ENCODE assay signal across 10 cellular contexts in the genomic region with DNA sequence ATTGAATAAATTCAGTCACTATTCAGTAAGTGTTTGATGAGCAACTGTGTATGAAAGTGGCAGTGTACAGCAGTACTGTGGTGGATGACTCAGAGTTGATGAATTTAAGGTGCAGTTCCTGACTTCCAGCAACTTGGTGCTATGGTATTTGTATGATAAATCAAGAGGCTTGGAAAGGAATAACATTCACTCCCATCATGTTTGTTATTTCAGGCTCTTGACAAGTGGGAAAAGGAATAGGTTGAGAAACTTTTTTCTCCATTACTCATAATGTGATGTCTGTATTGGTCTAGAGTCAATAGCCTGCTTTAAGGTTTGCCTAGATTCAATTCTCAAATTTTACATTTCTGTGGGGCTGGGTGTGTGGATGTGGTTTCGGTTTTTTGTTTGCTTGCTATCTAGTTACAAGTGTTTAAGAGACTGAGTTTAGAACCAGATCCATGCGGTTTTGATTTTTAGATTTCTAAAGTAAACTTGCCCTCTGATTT. TPM values are rescaled to one million over a fixed set of nuclear protein-coding genes. Genes with fewer than 3 reads are reported as not detected.
DNase-seq lines count a peak whose midpoint lies in the region; ATAC-seq and TF ChIP-seq lines count a peak whose summit lies in the region.
"Had no signal": no experiment of that assay in that cellular context is flagged by ENCODE, and none has a peak within 500 bp of the region (broad histone marks: within the 10 kb centered on the region; RNA-seq: fewer than 3 reads in every experiment).

No MANE protein-coding gene starts in this region.

- H3K4me3 Mint-ChIP-seq in activated CD8-positive, alpha-beta memory T cell treated with anti-CD3 and anti-CD28 coated beads, Interleukin-2, amount 10 ng/mL, durations not matched to agents 7 days and 5 days, result no peak overlapping the region
- no peak overlapping the region for H3K4me3 Mint-ChIP-seq in stimulated activated naive CD8-positive, alpha-beta T cell treated with anti-CD3 and anti-CD28 coated beads, Interleukin-15, amount 100 ng/mL, for 72 hours
- H3K4me3 Mint-ChIP-seq: CD4-positive, alpha-beta T cell; natural killer cell treated with Interleukin-12 subunit alpha and Interleukin-12 subunit beta and Interleukin-15 and Interleukin-18, amount 100 ng/mL, for 72 hours had no signal

- H3K27ac Mint-ChIP-seq in activated CD8-positive, alpha-beta memory T cell treated with anti-CD3 and anti-CD28 coated beads, Interleukin-2, amount 10 ng/mL, durations not matched to agents 7 days and 5 days, result no peak overlapping the region
- H3K27ac Mint-ChIP-seq in stimulated activated naive CD8-positive, alpha-beta T cell treated with anti-CD3 and anti-CD28 coated beads, Interleukin-15, amount 100 ng/mL, for 72 hours, result no peak overlapping the region
- H3K27ac Mint-ChIP-seq: CD4-positive, alpha-beta T cell; natural killer cell treated with Interleukin-12 subunit alpha and Interleukin-12 subunit beta and Interleukin-15 and Interleukin-18, amount 100 ng/mL, for 72 hours had no signal

- no peak for TF ChIP-seq CTCF in PC-3 (conservative IDR thresholded peaks at IDR 0.05; ENCODE audit: low read depth, low read length)
- TF ChIP-seq CTCF in fibroblast of villous mesenchyme (IDR thresholded peaks at IDR 0.05; ENCODE audit: insufficient read depth, low read depth, low read length), result no peak

- no peaks in the 10 kb centered on the region for H3K9me2 ChIP-seq in PC-3 (replicated peaks; ENCODE audit: low read length)

- peak overlapping the region; percentile 36; the same call in 1 of the 2 replicates for H3K4me3 ChIP-seq in PC-3 (ENCODE audit: low read length)
- H3K4me3 ChIP-seq in fibroblast of villous mesenchyme (ENCODE audit: low read depth, low read length), result peak overlapping the region; percentile 1

- H3K9me3 ChIP-seq in PC-3 (ENCODE audit: low read length), result no peaks in the 10 kb centered on the region

- H3K4me2 ChIP-seq in PC-3 (ENCODE audit: low read length), result peak overlapping the region; percentile 81

- H3K36me3 Mint-ChIP-seq in activated CD8-positive, alpha-beta memory T cell treated with anti-CD3 and anti-CD28 coated beads, Interleukin-2, amount 10 ng/mL, durations not matched to agents 7 days and 5 days, result no peaks in the 10 kb centered on the region
- H3K36me3 Mint-ChIP-seq: natural killer cell treated with Interleukin-12 subunit alpha and Interleukin-12 subunit beta and Interleukin-15 and Interleukin-18, amount 100 ng/mL, for 72 hours had no signal

- H4K20me1 ChIP-seq in PC-3 (ENCODE audit: low read length), result no peaks in the 10 kb centered on the region

- ATAC-seq in activated CD8-positive, alpha-beta memory T cell treated with anti-CD3 and anti-CD28 coated beads, Interleukin-2, amount 10 ng/mL, durations not matched to agents 7 days and 5 days, result peak; percentile 42
- ATAC-seq in PC-3, result peak; percentile 94
- ATAC-seq in stimulated activated naive CD8-positive, alpha-beta T cell treated with anti-CD3 and anti-CD28 coated beads, Interleukin-15, amount 100 ng/mL, for 72 hours, result peak; percentile 93

- POLR2A ChIA-PET in PC-3 (lab: Charles Lee; ENCODE audit: unreplicated experiment), result no interaction called here

- H3K27me3 ChIP-seq in PC-3 (ENCODE audit: low read length), result no peaks in the 10 kb centered on the region

- H3K79me2 ChIP-seq in PC-3 (ENCODE audit: low read length), result peaks cover 12% of the 10 kb centered on the region; the same call in 1 of the 2 replicates

- H3F3A ChIP-seq in PC-3 (ENCODE audit: low read length, unreplicated experiment), result peaks cover 8% of the 10 kb centered on the region

- no peaks in the 10 kb centered on the region for H3K9me3 Mint-ChIP-seq in activated CD8-positive, alpha-beta memory T cell treated with anti-CD3 and anti-CD28 coated beads, Interleukin-2, amount 10 ng/mL, durations not matched to agents 7 days and 5 days (ENCODE audit: low read depth)
- H3K9me3 Mint-ChIP-seq in stimulated activated naive CD8-positive, alpha-beta T cell treated with anti-CD3 and anti-CD28 coated beads, Interleukin-15, amount 100 ng/mL, for 72 hours, result no peaks in the 10 kb centered on the region
- H3K9me3 Mint-ChIP-seq: CD4-positive, alpha-beta T cell; natural killer cell treated with Interleukin-12 subunit alpha and Interleukin-12 subunit beta and Interleukin-15 and Interleukin-18, amount 100 ng/mL, for 72 hours had no signal

- no TSS peak for BruUV-seq in PC-3 (replicated peaks; lab: Mats Ljungman, UMichigan)

- H3K4me1 ChIP-seq in PC-3 (ENCODE audit: insufficient read depth, low read length), result peaks cover 33% of the 10 kb centered on the region

- intact Hi-C loops in PC-3 (cut with micrococcal nuclease), result loop anchor here (1.0 kb wide), 4 partner anchors 34 to 176 kb away; a partner anchor contains a TSS

- H3K36me3 ChIP-seq in PC-3 (ENCODE audit: low read depth, low read length), result no peaks in the 10 kb centered on the region

- peaks cover 5% of the 10 kb centered on the region for H3K4me1 Mint-ChIP-seq in activated CD8-positive, alpha-beta memory T cell treated with anti-CD3 and anti-CD28 coated beads, Interleukin-2, amount 10 ng/mL, durations not matched to agents 7 days and 5 days
- H3K4me1 Mint-ChIP-seq in stimulated activated naive CD8-positive, alpha-beta T cell treated with anti-CD3 and anti-CD28 coated beads, Interleukin-15, amount 100 ng/mL, for 72 hours, result no peaks in the 10 kb centered on the region

- H2AFZ ChIP-seq in PC-3 (ENCODE audit: low read length), result no peak overlapping the region

- H3K9ac ChIP-seq in PC-3 (ENCODE audit: low read length), result 0 out of 2 replicates have a peak overlapping the region, but pooled peaks have one; percentile 29

- CTCF ChIA-PET in activated CD8-positive, alpha-beta memory T cell treated with anti-CD3 and anti-CD28 coated beads, Interleukin-2, amount 10 ng/mL, durations not matched to agents 7 days and 5 days (lab: Charles Lee), result no interaction called here
- CTCF ChIA-PET in PC-3 (lab: Charles Lee), result interaction anchor here (0.7 to 1.0 kb wide), 2 partner anchors 11 to 138 kb away, joined by 3 to 4 read pairs; no protein-coding TSS in a partner anchor

- peaks cover 32% of the 10 kb centered on the region for H3K27me3 Mint-ChIP-seq in activated CD8-positive, alpha-beta memory T cell treated with anti-CD3 and anti-CD28 coated beads, Interleukin-2, amount 10 ng/mL, durations not matched to agents 7 days and 5 days
- peaks cover 19% of the 10 kb centered on the region for H3K27me3 Mint-ChIP-seq in stimulated activated naive CD8-positive, alpha-beta T cell treated with anti-CD3 and anti-CD28 coated beads, Interleukin-15, amount 100 ng/mL, for 72 hours

- no peak for DNase-seq in activated CD8-positive, alpha-beta memory T cell treated with anti-CD3 and anti-CD28 coated beads, Interleukin-2, amount 10 ng/mL, durations not matched to agents 7 days and 5 days
- no peak for DNase-seq in activated CD8-positive, alpha-beta memory T cell treated with anti-CD3 and anti-CD28 coated beads for 24 hours
- DNase-seq in PC-3, result peak; percentile 92
- peak; percentile 87 for DNase-seq in fibroblast of villous mesenchyme (ENCODE audit: low read depth)
- DNase-seq in stimulated activated naive CD8-positive, alpha-beta T cell treated with anti-CD3 and anti-CD28 coated beads, Interleukin-15, amount 100 ng/mL, for 72 hours, result no peak
- DNase-seq in activated CD8-positive, alpha-beta memory T cell treated with anti-CD3 and anti-CD28 coated beads, Interleukin-2, amount 50 U/mL, for 4 hours, result no peak
- DNase-seq in HuH-7 (ENCODE audit: low spot score), result no peak
- no peak for DNase-seq in T-helper 2 cell
- DNase-seq: CD4-positive, alpha-beta T cell had no signal

- H3K27ac ChIP-seq in PC-3 (ENCODE audit: low read length), result peak overlapping the region; percentile 82

RNA-seq across cellular contexts. Expression of a gene that starts 35.1 kb away (rescaled TPM):
- 1 to 10 TPM; 2.1 to 3.7 TPM for total RNA-seq in activated CD8-positive, alpha-beta memory T cell treated with anti-CD3 and anti-CD28 coated beads, Interleukin-2, amount 10 ng/mL, durations not matched to agents 7 days and 5 days
- total RNA-seq in PC-3 (2014; rRNA removed) (4.1 and 4.4 TPM in 2 replicates), fibroblast of villous mesenchyme (10.3 and 19.0 TPM in 2 replicates)

Comparison
In these comparisons a context has a peak if more than half of its experiments do, and no peak if none do; other contexts are left out.
1. ATAC-seq: peak in every context shown above with its lines; median percentile 94 in PC-3; 93 in stimulated activated naive CD8-positive, alpha-beta T cell treated with anti-CD3 and anti-CD28 coated beads, Interleukin-15, amount 100 ng/mL, for 72 hours; 42 in activated CD8-positive, alpha-beta memory T cell treated with anti-CD3 and anti-CD28 coated beads, Interleukin-2, amount 10 ng/mL, durations not matched to agents 7 days and 5 days.
2. DNase-seq: peak in PC-3 (single experiment) and fibroblast of villous mesenchyme (single experiment); none in activated CD8-positive, alpha-beta memory T cell treated with anti-CD3 and anti-CD28 coated beads, Interleukin-2, amount 10 ng/mL, durations not matched to agents 7 days and 5 days (single experiment), activated CD8-positive, alpha-beta memory T cell treated with anti-CD3 and anti-CD28 coated beads for 24 hours (single experiment), stimulated activated naive CD8-positive, alpha-beta T cell treated with anti-CD3 and anti-CD28 coated beads, Interleukin-15, amount 100 ng/mL, for 72 hours (0 of 2), activated CD8-positive, alpha-beta memory T cell treated with anti-CD3 and anti-CD28 coated beads, Interleukin-2, amount 50 U/mL, for 4 hours (single experiment), HuH-7 (single experiment) and T-helper 2 cell (0 of 5).